ENCODE assay signal across 13 cellular contexts in genomic region chr5:10594591-10595210, GRCh38. TPM values are rescaled to one million over a fixed set of nuclear protein-coding genes. Genes with fewer than 3 reads are reported as not detected.
DNase-seq lines count a peak whose midpoint lies in the region; ATAC-seq, FAIRE-seq and TF ChIP-seq lines count a peak whose summit lies in the region.
"Had no signal": no experiment of that assay in that cellular context is flagged by ENCODE, and none has a peak within 500 bp of the region (broad histone marks: within the 10 kb centered on the region; RNA-seq: fewer than 3 reads in every experiment).

No MANE protein-coding gene starts in this region.

- TF ChIP-seq POLR2A in GM12891 (IDR thresholded peaks at IDR 0.05; ENCODE audit: low read depth, low read length), result no peak

- peaks cover 27% of the 10 kb centered on the region for H3K36me3 Mint-ChIP-seq in activated naive CD8-positive, alpha-beta T cell treated with anti-CD3 and anti-CD28 coated beads, Interleukin-2, amount 50 U/mL, for 24 hours (ENCODE audit: low read depth)

- H3K27ac ChIP-seq in left ventricle myocardium inferior (replicated peaks), result peak overlapping the region; percentile 86

- peaks cover 66% of the 10 kb centered on the region for H3K4me1 Mint-ChIP-seq in activated naive CD8-positive, alpha-beta T cell treated with anti-CD3 and anti-CD28 coated beads, Interleukin-2, amount 50 U/mL, for 24 hours

- intact Hi-C loops in left ventricle myocardium inferior (cut with micrococcal nuclease), result no loop called here
- intact Hi-C loops in left cardiac atrium (cut with DNase I), result no loop called here

- no peaks in the 10 kb centered on the region for H3K36me3 ChIP-seq in left ventricle myocardium inferior
- H3K36me3 ChIP-seq: right lobe of liver had no signal

- H3K9me3 ChIP-seq in left ventricle myocardium inferior (replicated peaks), result no peaks in the 10 kb centered on the region
- H3K9me3 ChIP-seq: right lobe of liver had no signal

- H3K27me3 Mint-ChIP-seq in activated naive CD8-positive, alpha-beta T cell treated with anti-CD3 and anti-CD28 coated beads, Interleukin-2, amount 50 U/mL, for 24 hours, result peaks cover 12% of the 10 kb centered on the region
- H3K27me3 Mint-ChIP-seq: B cell had no signal

- peak overlapping the region; percentile 71 for H3K27ac Mint-ChIP-seq in activated naive CD8-positive, alpha-beta T cell treated with anti-CD3 and anti-CD28 coated beads, Interleukin-2, amount 50 U/mL, for 24 hours
- H3K27ac Mint-ChIP-seq: activated CD4-positive, alpha-beta T cell treated with anti-CD3 and anti-CD28 coated beads, Interleukin-2, amount 10 ng/mL, durations not matched to agents 7 days and 5 days; B cell had no signal

- H3K4me3 Mint-ChIP-seq in activated naive CD8-positive, alpha-beta T cell treated with anti-CD3 and anti-CD28 coated beads, Interleukin-2, amount 50 U/mL, for 24 hours, result no peak overlapping the region
- H3K4me3 Mint-ChIP-seq: activated CD4-positive, alpha-beta T cell treated with anti-CD3 and anti-CD28 coated beads, Interleukin-2, amount 10 ng/mL, durations not matched to agents 7 days and 5 days; B cell had no signal

- DNase-seq in left ventricle myocardium inferior (no peak), left cardiac atrium (no peak), kidney tubule cell (ENCODE audit: low spot score) (peak; percentile 57), urothelium cell line (ENCODE audit: low spot score) (peak; percentile 68), GM12891 (ENCODE audit: insufficient read length, low spot score) (no peak), D721Med (ENCODE audit: insufficient read length, low spot score) (no peak), cerebellum (ENCODE audit: low spot score) (no peak)
- DNase-seq in activated naive CD8-positive, alpha-beta T cell treated with anti-CD3 and anti-CD28 coated beads, Interleukin-2, amount 50 U/mL, for 24 hours, result no peak
- DNase-seq: activated CD4-positive, alpha-beta T cell treated with anti-CD3 and anti-CD28 coated beads, Interleukin-2, amount 10 ng/mL, durations not matched to agents 7 days and 5 days; NCI-H774 had no signal

- no peak overlapping the region for H3K4me3 ChIP-seq in left ventricle myocardium inferior
- H3K4me3 ChIP-seq: right lobe of liver had no signal

- no peak for TF ChIP-seq CTCF in left ventricle myocardium inferior (IDR thresholded peaks at IDR 0.05; ENCODE audit: borderline replicate concordance)
- no peak for TF ChIP-seq CTCF in D721Med (IDR thresholded peaks at IDR 0.05; ENCODE audit: insufficient read depth, missing control alignments)

- ATAC-seq in left cardiac atrium, result no peak
- no peak for ATAC-seq in activated naive CD8-positive, alpha-beta T cell treated with anti-CD3 and anti-CD28 coated beads, Interleukin-2, amount 50 U/mL, for 24 hours

- H3K4me1 ChIP-seq in left ventricle myocardium inferior, result peaks cover 56% of the 10 kb centered on the region
- H3K4me1 ChIP-seq: right lobe of liver had no signal

- FAIRE-seq in urothelium cell line (lab: Jason Lieb, UNC) (no peak), GM12891 (lab: Jason Lieb, UNC) (no peak), D721Med (lab: Jason Lieb, UNC) (no peak)
- FAIRE-seq: GM18507 had no signal

- H3K9me3 Mint-ChIP-seq in activated naive CD8-positive, alpha-beta T cell treated with anti-CD3 and anti-CD28 coated beads, Interleukin-2, amount 50 U/mL, for 24 hours, result peaks cover 17% of the 10 kb centered on the region

- no peaks in the 10 kb centered on the region for H3K27me3 ChIP-seq in left ventricle myocardium inferior (ENCODE audit: low read depth)
- H3K27me3 ChIP-seq: right lobe of liver had no signal

TF ChIP-seq in GM12891, 5 proteins besides CTCF, POLR2A, EP300 and RAD21:
- TF ChIP-seq POLR2AphosphoS5 (IDR thresholded peaks at IDR 0.05; ENCODE audit: low read depth, low read length) (no peak), PAX5 (IDR thresholded peaks at IDR 0.05; ENCODE audit: insufficient read depth, low read length, severe bottlenecking) (no peak), SPI1 (IDR thresholded peaks at IDR 0.05; ENCODE audit: low read depth, low read length) (no peak), POU2F2 (IDR thresholded peaks at IDR 0.05; ENCODE audit: low read depth, low read length) (no peak), TAF1 (IDR thresholded peaks at IDR 0.05; ENCODE audit: low read depth, low read length) (no peak)

RNA-seq across cellular contexts. Expression of gene ANKRD33B, which starts 30.8 kb away (rescaled TPM):
- total RNA-seq in left ventricle myocardium inferior (15.2 TPM), left cardiac atrium (1 to 10 TPM; 2.0 to 4.8 TPM), cerebellum (6.9 TPM)
- 27.9 TPM for polyA plus RNA-seq in GM12891 (2012; ENCODE audit: low read depth, missing spikeins)

Comparison
In these comparisons a context has a peak if more than half of its experiments do, and no peak if none do; other contexts are left out.
1. DNase-seq: peak in kidney tubule cell (single experiment) and urothelium cell line (single experiment); none in left ventricle myocardium inferior (single experiment), left cardiac atrium (single experiment), activated naive CD8-positive, alpha-beta T cell treated with anti-CD3 and anti-CD28 coated beads, Interleukin-2, amount 50 U/mL, for 24 hours (single experiment), GM12891 (single experiment), D721Med (single experiment) and cerebellum (single experiment).